20 cellular contexts compared by ENCODE assay signal in the genomic region with DNA sequence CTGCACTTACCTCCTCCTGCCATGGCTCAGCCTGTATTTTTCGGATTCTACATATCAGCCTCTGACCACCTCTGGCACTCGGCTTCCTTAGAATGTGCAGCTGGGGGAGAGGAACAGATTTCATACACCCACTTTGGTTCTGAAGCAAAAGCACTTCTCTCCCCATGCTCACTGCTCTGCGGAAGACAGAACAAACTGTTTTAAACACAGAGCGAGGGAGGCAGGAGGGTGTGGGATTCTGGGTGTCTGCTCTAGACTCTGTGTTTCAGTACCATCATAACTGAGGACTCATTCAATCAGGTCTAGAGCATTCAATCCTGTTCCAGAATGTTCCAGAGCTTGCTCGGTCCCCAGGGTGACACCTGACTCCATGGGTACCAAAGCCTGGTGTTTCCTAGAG.
DNase-seq lines count a peak whose midpoint lies in the region; ATAC-seq and TF ChIP-seq lines count a peak whose summit lies in the region.
"Had no signal": no experiment of that assay in that cellular context is flagged by ENCODE, and none has a peak within 500 bp of the region (broad histone marks: within the 10 kb centered on the region; RNA-seq: fewer than 3 reads in every experiment).

No MANE protein-coding gene starts in this region.

- intact Hi-C loops in head of caudate nucleus (cut with DNase I) = no loop called here
- intact Hi-C loops in esophagus squamous epithelium (cut with DNase I) = no loop called here

- in situ Hi-C loops in ACHN (cut with HindIII; ENCODE audit: low pct_ligation_motif_present, low pct_unique_long_range_greater_than_20kb, low sequenced_read_pairs) = no loop called here

- peak overlapping the region; percentile 94 for H3K27ac ChIP-seq in angular gyrus (ENCODE audit: low read depth, low read length)
- no peak overlapping the region for H3K27ac ChIP-seq in esophagus squamous epithelium
- H3K27ac ChIP-seq: GM23248 had no signal

- 39 to 58% methylated on average over 2 of the region's 5 CpGs for WGBS in esophagus squamous epithelium, 2 donors

- peak in 40 of 42 donors; percentile 7 to 84 (median 57) for DNase-seq in head of caudate nucleus
- peak; percentile 40 for DNase-seq in occipital lobe (lab: John Stamatoyannopoulos, UW)
- DNase-seq in ACHN = no peak
- no peak for DNase-seq in activated CD4-positive, alpha-beta T cell treated with anti-CD3 and anti-CD28 coated beads, Interleukin-2, amount 50 U/mL, for 1 hour
- DNase-seq in esophagus squamous epithelium (lab: John Stamatoyannopoulos, UW) = no peak
- DNase-seq: 8988T; BE2C; C1 segment of cervical spinal cord; CD4-positive, CD25-positive, alpha-beta regulatory T cell; CD8-positive, alpha-beta memory T cell; COR-L47; DMS 273 treated with DMSO at 0.1 percent for 48 hours; DMS53; DND-41; EL; GM23248 had no signal

- H3K36me3 ChIP-seq in esophagus squamous epithelium = no peaks in the 10 kb centered on the region
- H3K36me3 ChIP-seq: BE2C, HAP-1 had no signal

- ATAC-seq in GM18873 (IDR thresholded peaks at IDR 0.05; ENCODE audit: low FRiP score, unreplicated experiment) = no peak
- ATAC-seq: GM12878 had no signal

- no peak overlapping the region for H3K4me3 ChIP-seq in esophagus squamous epithelium
- H3K4me3 ChIP-seq: GM12878, GM23248, HAP-1 had no signal

- no peak for TF ChIP-seq POLR2A in esophagus squamous epithelium (IDR thresholded peaks at IDR 0.05)

- no peaks in the 10 kb centered on the region for H3K27me3 ChIP-seq in esophagus squamous epithelium
- H3K27me3 ChIP-seq: BE2C had no signal

- H3K4me1 ChIP-seq in esophagus squamous epithelium = no peaks in the 10 kb centered on the region
- H3K4me1 ChIP-seq: BE2C, HAP-1 had no signal

- TF ChIP-seq CTCF in esophagus squamous epithelium (IDR thresholded peaks at IDR 0.05) = no peak

- no peaks in the 10 kb centered on the region for H3K9me3 ChIP-seq in esophagus squamous epithelium
- H3K9me3 ChIP-seq: BE2C, HAP-1 had no signal

Comparison
In these comparisons a context has a peak if more than half of its experiments do, and no peak if none do; other contexts are left out.
1. DNase-seq: peak in head of caudate nucleus (40 of 42) and occipital lobe (single experiment); none in ACHN (single experiment), activated CD4-positive, alpha-beta T cell treated with anti-CD3 and anti-CD28 coated beads, Interleukin-2, amount 50 U/mL, for 1 hour (single experiment) and esophagus squamous epithelium (single experiment).